In genomic region chr14:22487401-22487800, GRCh38 we compare ENCODE assay signal across 12 cellular contexts.
DNase-seq lines count a peak whose midpoint lies in the region; ATAC-seq and TF ChIP-seq lines count a peak whose summit lies in the region.
"Had no signal": no experiment of that assay in that cellular context is flagged by ENCODE, and none has a peak within 500 bp of the region (broad histone marks: within the 10 kb centered on the region; RNA-seq: fewer than 3 reads in every experiment).

No MANE protein-coding gene starts in this region.

- H3K27ac ChIP-seq in OCI-LY3 (ENCODE audit: low read length) (peak overlapping the region; percentile 99), suprapubic skin (peak overlapping the region; percentile 55)

- H3K4me1 Mint-ChIP-seq in activated naive CD4-positive, alpha-beta T cell treated with anti-CD3 and anti-CD28 coated beads, Interleukin-2, amount 50 U/mL, for 24 hours: peaks cover 31% of the 10 kb centered on the region
- H3K4me1 Mint-ChIP-seq in central memory CD8-positive, alpha-beta T cell: no peaks in the 10 kb centered on the region

- H3K27me3 Mint-ChIP-seq in activated naive CD4-positive, alpha-beta T cell treated with anti-CD3 and anti-CD28 coated beads, Interleukin-2, amount 50 U/mL, for 24 hours: no peaks in the 10 kb centered on the region
- no peaks in the 10 kb centered on the region for H3K27me3 Mint-ChIP-seq in central memory CD8-positive, alpha-beta T cell

- ATAC-seq in central memory CD8-positive, alpha-beta T cell (replicated peaks; ENCODE audit: extremely low read depth, poor library complexity, severe bottlenecking): no peak

- peaks cover 27% of the 10 kb centered on the region for H3K36me3 Mint-ChIP-seq in activated naive CD4-positive, alpha-beta T cell treated with anti-CD3 and anti-CD28 coated beads, Interleukin-2, amount 50 U/mL, for 24 hours
- peaks cover 24% of the 10 kb centered on the region for H3K36me3 Mint-ChIP-seq in central memory CD8-positive, alpha-beta T cell (ENCODE audit: insufficient read depth)

- H3K9me3 ChIP-seq in OCI-LY3 (ENCODE audit: insufficient read depth, low read length) (no peaks in the 10 kb centered on the region), suprapubic skin (no peaks in the 10 kb centered on the region)

- no peak for TF ChIP-seq CTCF in OCI-LY3 (IDR thresholded peaks at IDR 0.05; ENCODE audit: low read depth, low read length)
- TF ChIP-seq CTCF in suprapubic skin (IDR thresholded peaks at IDR 0.05): no peak

- H3K27ac Mint-ChIP-seq in activated naive CD4-positive, alpha-beta T cell treated with anti-CD3 and anti-CD28 coated beads, Interleukin-2, amount 50 U/mL, for 24 hours: peak overlapping the region; percentile 99
- H3K27ac Mint-ChIP-seq in central memory CD8-positive, alpha-beta T cell (ENCODE audit: low read depth): no peak overlapping the region

- no peak for DNase-seq in activated naive CD4-positive, alpha-beta T cell treated with Interleukin-2 at 50 U/mL for 16 hours
- DNase-seq in central memory CD8-positive, alpha-beta T cell (ENCODE audit: low spot score in 2 of 2): no peak
- DNase-seq in suprapubic skin (ENCODE audit: low spot score in 2 of 2) (no peak), GM19238 (ENCODE audit: insufficient read length, low spot score) (no peak), SHP77 (lab: John Stamatoyannopoulos, UW) (no peak), GM19240 (ENCODE audit: insufficient read length, low spot score) (no peak)
- DNase-seq: activated CD4-positive, alpha-beta T cell treated with anti-CD3 and anti-CD28 coated beads for 48 hours; DMS79 treated with DMSO at 0.1 percent for 48 hours; mammary epithelial cell; NCI-H1694 treated with DMSO at 0.1 percent for 48 hours had no signal

- no peaks in the 10 kb centered on the region for H3K27me3 ChIP-seq in OCI-LY3 (ENCODE audit: low read depth, low read length)
- H3K27me3 ChIP-seq in suprapubic skin: no peaks in the 10 kb centered on the region

- TF ChIP-seq EP300 in suprapubic skin (IDR thresholded peaks at IDR 0.05): no peak

- peak overlapping the region; percentile 87 for H3K4me3 Mint-ChIP-seq in activated naive CD4-positive, alpha-beta T cell treated with anti-CD3 and anti-CD28 coated beads, Interleukin-2, amount 50 U/mL, for 24 hours
- H3K4me3 Mint-ChIP-seq in central memory CD8-positive, alpha-beta T cell: peak overlapping the region; percentile 80

- no peaks in the 10 kb centered on the region for H3K36me3 ChIP-seq in OCI-LY3 (replicated peaks; ENCODE audit: low read depth, low read length)
- H3K36me3 ChIP-seq in suprapubic skin: no peaks in the 10 kb centered on the region

- 89% methylated on average over 1 of the region's 1 CpG for WGBS in suprapubic skin

- H3K4me2 ChIP-seq in OCI-LY3 (ENCODE audit: low read length): no peak overlapping the region

- H3K4me1 ChIP-seq in OCI-LY3 (ENCODE audit: low read length) (peaks cover 96% of the 10 kb centered on the region), suprapubic skin (peaks cover 76% of the 10 kb centered on the region)

- H2AFZ ChIP-seq in OCI-LY3 (ENCODE audit: low read depth, low read length): no peak overlapping the region

- no peaks in the 10 kb centered on the region for H4K20me1 ChIP-seq in OCI-LY3 (ENCODE audit: insufficient read depth, low read length)

- H3K9ac ChIP-seq in OCI-LY3 (ENCODE audit: low read length): peak overlapping the region; percentile 85; the same call in 1 of the 2 replicates

- H3K4me3 ChIP-seq in OCI-LY3 (ENCODE audit: low read length) (no peak overlapping the region), suprapubic skin (no peak overlapping the region)

- no peaks in the 10 kb centered on the region for H3K79me2 ChIP-seq in OCI-LY3 (ENCODE audit: low read length)

- TF ChIP-seq POLR2A in suprapubic skin (IDR thresholded peaks at IDR 0.05): no peak

- H3K9me3 Mint-ChIP-seq in activated naive CD4-positive, alpha-beta T cell treated with anti-CD3 and anti-CD28 coated beads, Interleukin-2, amount 50 U/mL, for 24 hours: no peaks in the 10 kb centered on the region
- no peaks in the 10 kb centered on the region for H3K9me3 Mint-ChIP-seq in central memory CD8-positive, alpha-beta T cell
